1 cellular context compared by ENCODE assay signal in genomic region chr7:111438369-111439289, GRCh38.
TF ChIP-seq lines count a peak whose summit lies in the region.

No MANE protein-coding gene starts in this region.

TF ChIP-seq in K562, 482 proteins besides CTCF, POLR2A, EP300 and RAD21 (continued from another document):
- TF ChIP-seq MNT (conservative IDR thresholded peaks at IDR 0.05) = peak; percentile 58 to 82
- 0 out of 2 replicates have a peak, but pooled peaks have one; percentile 2 for TF ChIP-seq ZNF395 (CRISPR knock-in tag; IDR thresholded peaks at IDR 0.05)
- no peak for TF ChIP-seq RBM15 (IDR thresholded peaks at IDR 0.05; ENCODE audit: insufficient read depth, low read length)
- no peak for TF ChIP-seq ZSCAN32 (CRISPR knock-in tag; IDR thresholded peaks at IDR 0.05)
- peak; percentile 100 for TF ChIP-seq ARID1B (IDR thresholded peaks at IDR 0.05)
- TF ChIP-seq ZKSCAN1 (IDR thresholded peaks at IDR 0.05; ENCODE audit: low read depth, low read length) = no peak
- TF ChIP-seq CHD1 (IDR thresholded peaks at IDR 0.05; ENCODE audit: low read length) = no peak
- TF ChIP-seq CBFA2T3 (IDR thresholded peaks at IDR 0.05) = peak; percentile 99
- TF ChIP-seq MYNN (IDR thresholded peaks at IDR 0.05) = 0 out of 2 replicates have a peak, but pooled peaks have one; percentile 47
- no peak for TF ChIP-seq MYNN (CRISPR knock-in tag; IDR thresholded peaks at IDR 0.05)
- no peak for TF ChIP-seq PTTG1 (tag; IDR thresholded peaks at IDR 0.05; ENCODE audit: low read depth)
- no peak for TF ChIP-seq ZNF407 (IDR thresholded peaks at IDR 0.05; ENCODE audit: low read depth)
- no peak for TF ChIP-seq ZNF121 (CRISPR knock-in tag; conservative IDR thresholded peaks at IDR 0.05)
- no peak for TF ChIP-seq ZNF780A (CRISPR knock-in tag; IDR thresholded peaks at IDR 0.05)
- TF ChIP-seq NFIC (IDR thresholded peaks at IDR 0.05) = peak; percentile 87
- no peak for TF ChIP-seq ZNF764 (CRISPR knock-in tag; IDR thresholded peaks at IDR 0.05; ENCODE audit: low read depth)
- TF ChIP-seq TAF1 (IDR thresholded peaks at IDR 0.05; ENCODE audit: control insufficient read depth, extremely low read depth, insufficient read depth, low read length, severe bottlenecking) = no peak
- no peak; the same call in 1 of the 2 replicates for TF ChIP-seq MEF2D (tag; conservative IDR thresholded peaks at IDR 0.05; ENCODE audit: low read depth)
- TF ChIP-seq NFXL1 (CRISPR knock-in tag; IDR thresholded peaks at IDR 0.05) = no peak
- no peak for TF ChIP-seq ZNF444 (CRISPR knock-in tag; IDR thresholded peaks at IDR 0.05)
- TF ChIP-seq U2AF1 (optimal IDR thresholded peaks at IDR 0.05; ENCODE audit: low read depth, low read length) = no peak
- TF ChIP-seq ZNF436 (CRISPR knock-in tag; IDR thresholded peaks at IDR 0.05) = no peak
- peak; percentile 81 for TF ChIP-seq MBD2 (IDR thresholded peaks at IDR 0.05; ENCODE audit: borderline replicate concordance, low read depth)
- no peak for TF ChIP-seq ZNF174 (CRISPR knock-in tag; IDR thresholded peaks at IDR 0.05)
- no peak for TF ChIP-seq KAT8 (IDR thresholded peaks at IDR 0.05; ENCODE audit: low read depth)
- TF ChIP-seq ELK1 (CRISPR knock-in tag; IDR thresholded peaks at IDR 0.05) = no peak
- TF ChIP-seq MAFK (IDR thresholded peaks at IDR 0.05; ENCODE audit: low read length) = peak; percentile 6; the same call in 1 of the 2 replicates
- TF ChIP-seq SP1 (CRISPR knock-in tag; IDR thresholded peaks at IDR 0.05) = no peak
- TF ChIP-seq ZBTB5 (IDR thresholded peaks at IDR 0.05) = no peak
- no peak for TF ChIP-seq ZNF785 (CRISPR knock-in tag; IDR thresholded peaks at IDR 0.05)
- TF ChIP-seq KLF13 (tag; IDR thresholded peaks at IDR 0.05; ENCODE audit: borderline replicate concordance, low read depth) = no peak
- TF ChIP-seq LEF1 (IDR thresholded peaks at IDR 0.05) = peak; percentile 98
- TF ChIP-seq RBM22 (IDR thresholded peaks at IDR 0.05; ENCODE audit: low read depth, low read length, poor library complexity, severe bottlenecking) = no peak
- TF ChIP-seq MECOM (CRISPR knock-in tag; IDR thresholded peaks at IDR 0.05) = no peak
- TF ChIP-seq ZNF282 (CRISPR knock-in tag; IDR thresholded peaks at IDR 0.05) = no peak
- no peak for TF ChIP-seq RUNX1 (IDR thresholded peaks at IDR 0.05; ENCODE audit: low read depth)
- no peak for TF ChIP-seq ZNF253 (CRISPR knock-in tag; conservative IDR thresholded peaks at IDR 0.05)
- no peak for TF ChIP-seq ARID3B (CRISPR knock-in tag; IDR thresholded peaks at IDR 0.05; ENCODE audit: borderline replicate concordance)
- TF ChIP-seq GTF2E2 (tag; IDR thresholded peaks at IDR 0.05) = peak; percentile 72; the same call in 1 of the 2 replicates
TF ChIP-seq in K562: peak in this region for 129.
